Comparison of ENCODE assay signal across 8 cellular contexts in genomic region chr17:29176500-29177351, GRCh38. TPM values are rescaled to one million over a fixed set of nuclear protein-coding genes. Genes with fewer than 3 reads are reported as not detected.
DNase-seq lines count a peak whose midpoint lies in the region; TF ChIP-seq lines count a peak whose summit lies in the region.

No MANE protein-coding gene starts in this region.

- H3K9me3 Mint-ChIP-seq in osteocyte (ENCODE audit: unreplicated experiment), result no peaks in the 10 kb centered on the region

- H3K27ac ChIP-seq in HUES64 (ENCODE audit: low read depth, low read length), result peak overlapping the region; percentile 76
- peak overlapping the region; percentile 87 to 88 for H3K27ac ChIP-seq in uterus

- TF ChIP-seq POLR2A in uterus (IDR thresholded peaks at IDR 0.05), result no peak

- H3K4me3 ChIP-seq in GM12875 (ENCODE audit: low read depth, low read length), result peak overlapping the region; percentile 55
- H3K4me3 ChIP-seq in HUES64 (ENCODE audit: low read length), result peak overlapping the region; percentile 52
- peak overlapping the region; percentile 45 to 47 for H3K4me3 ChIP-seq in foreskin fibroblast (ENCODE audit: low read depth in 1 of 2, low read length in 2 of 2)
- peak overlapping the region; percentile 39 to 46 for H3K4me3 ChIP-seq in uterus

- no peaks in the 10 kb centered on the region for H3K36me3 Mint-ChIP-seq in osteocyte (ENCODE audit: unreplicated experiment)

- H3K4me1 ChIP-seq in HUES64 (ENCODE audit: insufficient read depth, low read length) (peaks cover 25% of the 10 kb centered on the region), uterus (peaks cover 0 to 20% of the 10 kb centered on the region in 2 donors)

- H3K27me3 Mint-ChIP-seq in osteocyte (ENCODE audit: unreplicated experiment), result no peaks in the 10 kb centered on the region

- H3K27ac Mint-ChIP-seq in osteocyte (ENCODE audit: unreplicated experiment), result peak overlapping the region; percentile 45

- peak overlapping the region; percentile 70 for H3K9ac ChIP-seq in HUES64 (ENCODE audit: low read depth, low read length)

- peaks cover 39% of the 10 kb centered on the region for H3K4me1 Mint-ChIP-seq in osteocyte (ENCODE audit: unreplicated experiment)

- 1% methylated on average over 53 of the region's 53 CpGs for WGBS in HUES64

- peak; percentile 59 for DNase-seq in RKO (ENCODE audit: low spot score)
- DNase-seq in activated T-helper 9 cell treated with anti-CD3 and anti-CD28 coated beads, Interleukin-2, amount 50 U/mL, for 16 hours (ENCODE audit: low read depth), result peak; percentile 42
- DNase-seq in foreskin fibroblast, result peak in 1 of 2 donors; percentile 58
- DNase-seq in osteocyte (ENCODE audit: extremely low spot score, unreplicated experiment), result no peak
- DNase-seq in uterus, result peak; percentile 59 to 69
- DNase-seq in hippocampal formation (lab: John Stamatoyannopoulos, UW), result no peak

- intact Hi-C loops in uterus (cut with DNase I; ENCODE audit: low total_unique reads), result no loop called here

- H3K9me3 ChIP-seq in HUES64 (ENCODE audit: insufficient read depth, low read depth, low read length) (no peaks in the 10 kb centered on the region), uterus (no peaks in the 10 kb centered on the region)

- H3K36me3 ChIP-seq in HUES64 (ENCODE audit: insufficient read depth, low read length) (no peaks in the 10 kb centered on the region), uterus (no peaks in the 10 kb centered on the region)

- TF ChIP-seq CTCF in GM12875 (IDR thresholded peaks at IDR 0.05; ENCODE audit: borderline replicate concordance, insufficient read depth, low read depth, low read length) (no peak), foreskin fibroblast (IDR thresholded peaks at IDR 0.05; ENCODE audit: low read depth, low read length) (no peak), osteocyte (IDR thresholded peaks at IDR 0.05) (no peak), uterus (IDR thresholded peaks at IDR 0.05) (no peak)

- H3K27me3 ChIP-seq in HUES64 (ENCODE audit: insufficient read depth, low read length) (peaks cover 11% of the 10 kb centered on the region), uterus (no peaks in the 10 kb centered on the region)

- H3K4me3 Mint-ChIP-seq in osteocyte (ENCODE audit: unreplicated experiment), result peak overlapping the region; percentile 61

RNA-seq across cellular contexts. Expression of gene MYO18A, which starts 3.5 kb away (rescaled TPM):
- 12.7 TPM for polyA plus RNA-seq in HUES64 (2013, experiment 1 of 2)
- polyA plus RNA-seq in HUES64 (2013, experiment 2 of 2), result 16.9 TPM
- total RNA-seq in osteocyte (27.8 and 28.8 TPM in 2 replicates), uterus (100 to 1,000 TPM in 1 of 4 donors, 10 to 100 TPM in 3; 33.2 to 104 (median 59.3) TPM)

Comparison
In these comparisons a context has a peak if more than half of its experiments do, and no peak if none do; other contexts are left out.
1. DNase-seq: peak in RKO (single experiment), activated T-helper 9 cell treated with anti-CD3 and anti-CD28 coated beads, Interleukin-2, amount 50 U/mL, for 16 hours (single experiment) and uterus (2 of 2); none in osteocyte (single experiment) and hippocampal formation (0 of 2).
2. Peak in every context shown above with its lines, with median percentiles within 50 percentile points of each other: H3K4me3 ChIP-seq.